18 cellular contexts compared by ENCODE assay signal in the genomic region with DNA sequence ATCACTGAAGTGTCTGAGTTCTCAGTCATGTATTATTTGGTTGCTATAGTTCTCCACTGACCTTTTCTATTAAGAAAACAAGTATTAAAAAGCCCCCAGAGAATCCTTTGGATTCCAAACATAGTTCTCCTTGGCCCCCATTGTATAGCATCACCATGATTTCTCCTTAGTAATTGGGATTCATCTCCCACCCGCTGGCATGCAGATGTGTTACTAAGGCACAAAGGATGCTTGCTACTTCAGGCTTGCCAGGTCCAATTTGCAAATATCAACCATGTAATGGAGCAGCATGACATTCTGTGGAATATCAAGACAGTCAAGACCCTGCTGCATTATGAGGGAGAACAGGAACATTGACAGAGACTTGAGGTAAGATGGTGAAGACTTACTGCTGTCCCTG.
"Had no signal": no experiment of that assay in that cellular context is flagged by ENCODE, and none has a peak within 500 bp of the region (broad histone marks: within the 10 kb centered on the region; RNA-seq: fewer than 3 reads in every experiment).

No MANE protein-coding gene starts in this region.

- H3K4me3 ChIP-seq: lower lobe of right lung, thyroid gland, upper lobe of right lung had no signal

- H3K27me3 ChIP-seq: foreskin keratinocyte, thyroid gland, upper lobe of right lung had no signal

- H3K27ac ChIP-seq: foreskin keratinocyte, lower lobe of right lung, thyroid gland, upper lobe of right lung had no signal

- H3K36me3 ChIP-seq: lower lobe of right lung, thyroid gland, upper lobe of right lung had no signal

- H3K4me1 ChIP-seq: foreskin keratinocyte, lower lobe of right lung, thyroid gland, upper lobe of right lung had no signal

- DNase-seq: activated CD4-positive, alpha-beta memory T cell treated with anti-CD3 and anti-CD28 coated beads, Interleukin-2, amount 10 ng/mL, durations not matched to agents 7 days and 5 days; activated CD4-positive, alpha-beta T cell treated with anti-CD3 and anti-CD28 coated beads, Interleukin-2, amount 10 ng/mL, durations not matched to agents 24 days and 14 days; activated effector memory CD4-positive, alpha-beta T cell treated with anti-CD3 and anti-CD28 coated beads, Interleukin-2, amount 50 U/mL, for 16 hours; activated naive CD4-positive, alpha-beta T cell treated with anti-CD3 and anti-CD28 coated beads, Interleukin-2, amount 50 U/mL, for 16 hours; activated T-cell treated with anti-CD3 and anti-CD28 coated beads, Interleukin-2, amount 50 U/mL, for 72 hours; aorta; effector CD4-positive, alpha-beta T cell; erythroblast; foreskin keratinocyte; immature natural killer cell; lower lobe of right lung; naive thymus-derived CD4-positive, alpha-beta T cell; stimulated activated CD4-positive, alpha-beta T cell treated with anti-CD3 and anti-CD28 coated beads, Interleukin-4, amount 100 ng/mL, for 4 hours; stimulated activated naive CD8-positive, alpha-beta T cell treated with anti-CD3 and anti-CD28 coated beads, Interleukin-15, Interleukin-2, amounts not matched to agents 100 U/mL and 50 U/mL, for 24 hours; T-helper 17 cell; thyroid gland; upper lobe of right lung had no signal

- ATAC-seq: activated T-cell treated with anti-CD3 and anti-CD28 coated beads, Interleukin-2, amount 50 U/mL, for 72 hours; foreskin keratinocyte; left lobe of liver; lower lobe of right lung; naive thymus-derived CD4-positive, alpha-beta T cell; stimulated activated naive CD8-positive, alpha-beta T cell treated with anti-CD3 and anti-CD28 coated beads, Interleukin-15, Interleukin-2, amounts not matched to agents 100 U/mL and 50 U/mL, for 24 hours; T-helper 17 cell; upper lobe of right lung had no signal

- H3K9me3 ChIP-seq: lower lobe of right lung, thyroid gland, upper lobe of right lung had no signal
